ENCODE assay signal across 16 cellular contexts in the genomic region with DNA sequence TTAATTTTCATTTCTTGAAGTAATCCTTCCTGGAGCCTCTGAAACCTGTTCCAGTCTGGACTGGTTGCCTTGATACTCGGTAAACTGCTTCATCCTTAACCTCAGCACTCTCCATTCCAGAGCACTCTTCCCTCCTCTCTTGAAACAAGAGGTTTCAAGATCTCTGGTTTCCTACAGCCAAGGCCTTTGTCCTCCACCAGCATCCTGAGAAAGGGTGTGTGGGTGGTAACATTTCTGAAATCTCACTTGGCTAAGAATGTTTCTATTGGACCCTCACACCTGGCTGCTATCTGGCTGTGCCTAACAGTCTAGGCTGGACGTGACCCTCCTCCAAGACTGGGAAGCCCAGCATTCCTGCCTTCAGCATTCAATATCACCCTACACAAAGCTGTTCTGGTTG.
DNase-seq lines count a peak whose midpoint lies in the region; ATAC-seq and TF ChIP-seq lines count a peak whose summit lies in the region.
"Had no signal": no experiment of that assay in that cellular context is flagged by ENCODE, and none has a peak within 500 bp of the region (broad histone marks: within the 10 kb centered on the region; RNA-seq: fewer than 3 reads in every experiment).

No MANE protein-coding gene starts in this region.

- H3K4me2 ChIP-seq in GM23338 = no peak overlapping the region

- 80% methylated on average over 2 of the region's 2 CpGs for WGBS in suprapubic skin

- no peak overlapping the region for H3K4me3 Mint-ChIP-seq in CD8-positive, alpha-beta T cell
- H3K4me3 Mint-ChIP-seq in GM23338 = no peak overlapping the region
- no peak overlapping the region for H3K4me3 Mint-ChIP-seq in activated naive CD8-positive, alpha-beta T cell treated with anti-CD3 and anti-CD28 coated beads, Interleukin-2, amount 50 U/mL, for 24 hours
- H3K4me3 Mint-ChIP-seq in naive thymus-derived CD4-positive, alpha-beta T cell = peak overlapping the region in 3 of 10 donors; percentile 28 to 56 (median 33)

- H3K27ac Mint-ChIP-seq in CD8-positive, alpha-beta T cell = peak overlapping the region; percentile 69
- no peak overlapping the region for H3K27ac Mint-ChIP-seq in GM23338
- H3K27ac Mint-ChIP-seq in activated naive CD8-positive, alpha-beta T cell treated with anti-CD3 and anti-CD28 coated beads, Interleukin-2, amount 50 U/mL, for 24 hours = peak overlapping the region; percentile 6
- peak overlapping the region in 7 of 9 donors; percentile 5 to 80 (median 72) for H3K27ac Mint-ChIP-seq in naive thymus-derived CD4-positive, alpha-beta T cell

- H3K27me3 ChIP-seq in CD8-positive, alpha-beta T cell (ENCODE audit: insufficient read depth, low read length) = no peaks in the 10 kb centered on the region
- H3K27me3 ChIP-seq in GM23338 (ENCODE audit: insufficient read depth) = no peaks in the 10 kb centered on the region
- no peaks in the 10 kb centered on the region for H3K27me3 ChIP-seq in naive thymus-derived CD4-positive, alpha-beta T cell (ENCODE audit: control insufficient read depth in 2 of 2, insufficient read depth in 2 of 2, low read length in 2 of 2)
- H3K27me3 ChIP-seq in suprapubic skin = no peaks in the 10 kb centered on the region
- H3K27me3 ChIP-seq: colonic mucosa, foreskin keratinocyte, Peyer's patch had no signal

- H4K20me1 ChIP-seq in GM23338 (replicated peaks; ENCODE audit: insufficient read depth) = no peaks in the 10 kb centered on the region; the same call in 1 of the 2 replicates

- peaks cover 67% of the 10 kb centered on the region for H3K36me3 ChIP-seq in CD8-positive, alpha-beta T cell (ENCODE audit: insufficient read depth, low read length)
- no peaks in the 10 kb centered on the region for H3K36me3 ChIP-seq in GM23338 (ENCODE audit: insufficient read depth)
- peaks cover 33 to 87% (median 45%) of the 10 kb centered on the region in 3 experiments for H3K36me3 ChIP-seq in naive thymus-derived CD4-positive, alpha-beta T cell (ENCODE audit: control insufficient read depth in 2 of 3, insufficient read depth in 3 of 3, low read length in 3 of 3)
- H3K36me3 ChIP-seq in suprapubic skin = peaks cover 66% of the 10 kb centered on the region

- TF ChIP-seq EP300 in suprapubic skin (IDR thresholded peaks at IDR 0.05) = no peak

- no peak overlapping the region for H2AFZ ChIP-seq in GM23338
- H2AFZ ChIP-seq: parathyroid adenoma had no signal

- no peaks in the 10 kb centered on the region for H3K27me3 Mint-ChIP-seq in CD8-positive, alpha-beta T cell (ENCODE audit: low read depth)
- H3K27me3 Mint-ChIP-seq in GM23338 (ENCODE audit: insufficient read depth, low read depth, poor library complexity) = peaks cover 2% of the 10 kb centered on the region
- H3K27me3 Mint-ChIP-seq in activated naive CD8-positive, alpha-beta T cell treated with anti-CD3 and anti-CD28 coated beads, Interleukin-2, amount 50 U/mL, for 24 hours = no peaks in the 10 kb centered on the region
- no peaks in the 10 kb centered on the region for H3K27me3 Mint-ChIP-seq in naive thymus-derived CD4-positive, alpha-beta T cell

- peaks cover 89% of the 10 kb centered on the region for H3K36me3 Mint-ChIP-seq in CD8-positive, alpha-beta T cell
- peaks cover 4% of the 10 kb centered on the region; the same call in 1 of the 3 replicates for H3K36me3 Mint-ChIP-seq in GM23338 (ENCODE audit: low read depth)
- peaks cover 21% of the 10 kb centered on the region for H3K36me3 Mint-ChIP-seq in activated naive CD8-positive, alpha-beta T cell treated with anti-CD3 and anti-CD28 coated beads, Interleukin-2, amount 50 U/mL, for 24 hours (ENCODE audit: low read depth)
- H3K36me3 Mint-ChIP-seq in naive thymus-derived CD4-positive, alpha-beta T cell = peaks cover 4 to 68% (median 35%) of the 10 kb centered on the region in 5 donors

- no peak overlapping the region for H3K4me3 ChIP-seq in CD8-positive, alpha-beta T cell (ENCODE audit: low read depth, low read length)
- H3K4me3 ChIP-seq in GM23338 (no peak overlapping the region), suprapubic skin (no peak overlapping the region)
- H3K4me3 ChIP-seq in naive thymus-derived CD4-positive, alpha-beta T cell (ENCODE audit: low read length) = no peak overlapping the region
- H3K4me3 ChIP-seq: colonic mucosa, Peyer's patch had no signal

- ATAC-seq in CD8-positive, alpha-beta T cell = no peak
- ATAC-seq in GM23338 = peak; percentile 32; the same call in 2 of the 3 replicates
- ATAC-seq in activated naive CD8-positive, alpha-beta T cell treated with anti-CD3 and anti-CD28 coated beads, Interleukin-2, amount 50 U/mL, for 24 hours = no peak
- ATAC-seq in naive thymus-derived CD4-positive, alpha-beta T cell = no peak
- no peak for ATAC-seq in GM18873 (IDR thresholded peaks at IDR 0.05; ENCODE audit: low FRiP score, unreplicated experiment)
- ATAC-seq: foreskin keratinocyte had no signal

- H3K4me1 ChIP-seq in CD8-positive, alpha-beta T cell (ENCODE audit: insufficient read depth, low read length) = no peaks in the 10 kb centered on the region
- peaks cover 5% of the 10 kb centered on the region; the same call in 1 of the 2 replicates for H3K4me1 ChIP-seq in GM23338 (ENCODE audit: insufficient read depth)
- H3K4me1 ChIP-seq in naive thymus-derived CD4-positive, alpha-beta T cell (ENCODE audit: control insufficient read depth in 2 of 2, insufficient read depth in 2 of 2, low read length in 2 of 2) = no peaks in the 10 kb centered on the region
- peaks cover 11% of the 10 kb centered on the region for H3K4me1 ChIP-seq in suprapubic skin
- H3K4me1 ChIP-seq: colonic mucosa, parathyroid adenoma, Peyer's patch had no signal

- peaks cover 4% of the 10 kb centered on the region for H3K4me1 Mint-ChIP-seq in CD8-positive, alpha-beta T cell (ENCODE audit: low read depth)
- peaks cover 24% of the 10 kb centered on the region for H3K4me1 Mint-ChIP-seq in GM23338
- peaks cover 4% of the 10 kb centered on the region for H3K4me1 Mint-ChIP-seq in activated naive CD8-positive, alpha-beta T cell treated with anti-CD3 and anti-CD28 coated beads, Interleukin-2, amount 50 U/mL, for 24 hours
- peaks cover 4 to 18% (median 5%) of the 10 kb centered on the region in 7 donors for H3K4me1 Mint-ChIP-seq in naive thymus-derived CD4-positive, alpha-beta T cell

- intact Hi-C loops in CD8-positive, alpha-beta T cell (cut with DNase I, micrococcal nuclease) = no loop called here
- intact Hi-C loops in naive thymus-derived CD4-positive, alpha-beta T cell (cut with micrococcal nuclease) = no loop called here

- no peaks in the 10 kb centered on the region for H3K9me3 ChIP-seq in CD8-positive, alpha-beta T cell (ENCODE audit: low read length)
- H3K9me3 ChIP-seq in naive thymus-derived CD4-positive, alpha-beta T cell (ENCODE audit: control insufficient read depth in 2 of 3, low read length in 3 of 3) = no peaks in the 10 kb centered on the region
- no peaks in the 10 kb centered on the region for H3K9me3 ChIP-seq in suprapubic skin
- H3K9me3 ChIP-seq: colonic mucosa, Peyer's patch had no signal

- CTCF ChIA-PET in CD8-positive, alpha-beta T cell (lab: Charles Lee) = interaction anchor here (1.3 kb wide), 1 partner anchor 183 kb away, joined by 3 read pairs; no protein-coding TSS in a partner anchor
- CTCF ChIA-PET in naive thymus-derived CD4-positive, alpha-beta T cell (lab: Charles Lee) = no interaction called here

- POLR2A ChIA-PET in CD8-positive, alpha-beta T cell (lab: Charles Lee) = no interaction called here
- POLR2A ChIA-PET in naive thymus-derived CD4-positive, alpha-beta T cell (lab: Charles Lee) = no interaction called here

- TF ChIP-seq POLR2A in suprapubic skin (IDR thresholded peaks at IDR 0.05) (no peak), erythroblast (IDR thresholded peaks at IDR 0.05; ENCODE audit: low read length) (no peak)

- H3K27ac ChIP-seq in CD8-positive, alpha-beta T cell (ENCODE audit: low read depth, low read length) = no peak overlapping the region
- no peak overlapping the region for H3K27ac ChIP-seq in GM23338 (ENCODE audit: low read depth)
- H3K27ac ChIP-seq in naive thymus-derived CD4-positive, alpha-beta T cell (ENCODE audit: low read depth, low read length) = peak overlapping the region; percentile 1
- H3K27ac ChIP-seq in suprapubic skin = no peak overlapping the region
- H3K27ac ChIP-seq: colonic mucosa, foreskin keratinocyte, parathyroid adenoma, Peyer's patch had no signal

- DNase-seq in CD8-positive, alpha-beta T cell = no peak
- DNase-seq in GM23338 (ENCODE audit: low spot score) = no peak
- no peak for DNase-seq in activated naive CD8-positive, alpha-beta T cell treated with anti-CD3 and anti-CD28 coated beads, Interleukin-2, amount 50 U/mL, for 24 hours
- DNase-seq in naive thymus-derived CD4-positive, alpha-beta T cell = no peak
- DNase-seq in suprapubic skin (ENCODE audit: low spot score in 2 of 2) = no peak
- no peak for DNase-seq in erythroblast (lab: John Stamatoyannopoulos, UW)
- DNase-seq: activated CD4-positive, alpha-beta T cell treated with anti-CD3 and anti-CD28 coated beads, Interleukin-2, amount 50 U/mL, for 48 hours; activated effector memory CD4-positive, alpha-beta T cell treated with Interleukin-2 at 50 U/mL for 16 hours; AML-193; colonic mucosa; foreskin keratinocyte; NCI-H1417; NCI-H2171 treated with DMSO at 0.1 percent for 48 hours had no signal

- no peaks in the 10 kb centered on the region for H3F3A ChIP-seq in GM23338 (replicated peaks; ENCODE audit: low read depth)

- no peak for TF ChIP-seq CTCF in CD8-positive, alpha-beta T cell (IDR thresholded peaks at IDR 0.05)
- no peak for TF ChIP-seq CTCF in GM23338 (conservative IDR thresholded peaks at IDR 0.05; ENCODE audit: low read depth in 2 of 2)
- TF ChIP-seq CTCF in suprapubic skin (IDR thresholded peaks at IDR 0.05) = no peak

- H3K9me3 Mint-ChIP-seq in CD8-positive, alpha-beta T cell = no peaks in the 10 kb centered on the region
- H3K9me3 Mint-ChIP-seq in GM23338 = no peaks in the 10 kb centered on the region
- H3K9me3 Mint-ChIP-seq in activated naive CD8-positive, alpha-beta T cell treated with anti-CD3 and anti-CD28 coated beads, Interleukin-2, amount 50 U/mL, for 24 hours = no peaks in the 10 kb centered on the region
- H3K9me3 Mint-ChIP-seq in naive thymus-derived CD4-positive, alpha-beta T cell = peaks cover 0 to 17% (median 0%) of the 10 kb centered on the region in 11 donors

- no peaks in the 10 kb centered on the region for H3K79me2 ChIP-seq in GM23338 (replicated peaks; ENCODE audit: insufficient read depth)
- H3K79me2 ChIP-seq: parathyroid adenoma had no signal

- no peaks in the 10 kb centered on the region for H3K9me2 ChIP-seq in GM23338 (ENCODE audit: insufficient read depth)

TF ChIP-seq in GM23338, 12 proteins besides CTCF, POLR2A, EP300 and RAD21:
- no peak for TF ChIP-seq EZH2 (IDR thresholded peaks at IDR 0.05; ENCODE audit: low read depth, unreplicated experiment)
- TF ChIP-seq NANOG (IDR thresholded peaks at IDR 0.05; ENCODE audit: borderline replicate concordance) = no peak
- TF ChIP-seq ZNF114 (CRISPR knock-in tag; IDR thresholded peaks at IDR 0.05) = no peak
TF ChIP-seq in GM23338: peak in this region for 0.
